Comparison of ENCODE assay signal across 1 cellular context in genomic region chr9:134101623-134102149, GRCh38.
TF ChIP-seq lines count a peak whose summit lies in the region.

No MANE protein-coding gene starts in this region.

TF ChIP-seq in SK-N-SH treated with all-trans-retinoic acid at 6 μM for 48 hours, 23 proteins besides CTCF, POLR2A, EP300 and RAD21 (continued from another document):
- TF ChIP-seq, protein P1, sequence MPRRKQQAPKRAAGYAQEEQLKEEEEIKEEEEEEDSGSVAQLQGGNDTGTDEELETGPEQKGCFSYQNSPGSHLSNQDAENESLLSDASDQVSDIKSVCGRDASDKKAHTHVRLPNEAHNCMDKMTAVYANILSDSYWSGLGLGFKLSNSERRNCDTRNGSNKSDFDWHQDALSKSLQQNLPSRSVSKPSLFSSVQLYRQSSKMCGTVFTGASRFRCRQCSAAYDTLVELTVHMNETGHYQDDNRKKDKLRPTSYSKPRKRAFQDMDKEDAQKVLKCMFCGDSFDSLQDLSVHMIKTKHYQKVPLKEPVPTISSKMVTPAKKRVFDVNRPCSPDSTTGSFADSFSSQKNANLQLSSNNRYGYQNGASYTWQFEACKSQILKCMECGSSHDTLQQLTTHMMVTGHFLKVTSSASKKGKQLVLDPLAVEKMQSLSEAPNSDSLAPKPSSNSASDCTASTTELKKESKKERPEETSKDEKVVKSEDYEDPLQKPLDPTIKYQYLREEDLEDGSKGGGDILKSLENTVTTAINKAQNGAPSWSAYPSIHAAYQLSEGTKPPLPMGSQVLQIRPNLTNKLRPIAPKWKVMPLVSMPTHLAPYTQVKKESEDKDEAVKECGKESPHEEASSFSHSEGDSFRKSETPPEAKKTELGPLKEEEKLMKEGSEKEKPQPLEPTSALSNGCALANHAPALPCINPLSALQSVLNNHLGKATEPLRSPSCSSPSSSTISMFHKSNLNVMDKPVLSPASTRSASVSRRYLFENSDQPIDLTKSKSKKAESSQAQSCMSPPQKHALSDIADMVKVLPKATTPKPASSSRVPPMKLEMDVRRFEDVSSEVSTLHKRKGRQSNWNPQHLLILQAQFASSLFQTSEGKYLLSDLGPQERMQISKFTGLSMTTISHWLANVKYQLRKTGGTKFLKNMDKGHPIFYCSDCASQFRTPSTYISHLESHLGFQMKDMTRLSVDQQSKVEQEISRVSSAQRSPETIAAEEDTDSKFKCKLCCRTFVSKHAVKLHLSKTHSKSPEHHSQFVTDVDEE (CRISPR knock-in tag; IDR thresholded peaks at IDR 0.05) = no peak
- TF ChIP-seq ZNF8 (CRISPR knock-in tag; IDR thresholded peaks at IDR 0.05) = no peak
- TF ChIP-seq SNAI2 (CRISPR knock-in tag; IDR thresholded peaks at IDR 0.05) = no peak
- no peak for TF ChIP-seq ZNF565 (CRISPR knock-in tag; conservative IDR thresholded peaks at IDR 0.05; ENCODE audit: low read depth)
- no peak for TF ChIP-seq ISL1 (CRISPR knock-in tag; IDR thresholded peaks at IDR 0.05)
- no peak for TF ChIP-seq ZFP3 (CRISPR knock-in tag; IDR thresholded peaks at IDR 0.05)
- no peak for TF ChIP-seq ZC3H10 (CRISPR knock-in tag; IDR thresholded peaks at IDR 0.05)
- TF ChIP-seq ESRRG (CRISPR knock-in tag; IDR thresholded peaks at IDR 0.05) = no peak
- no peak for TF ChIP-seq ZNF70 (CRISPR knock-in tag; IDR thresholded peaks at IDR 0.05)
- TF ChIP-seq CSDC2 (CRISPR knock-in tag; IDR thresholded peaks at IDR 0.05) = no peak
- no peak for TF ChIP-seq GLIS3 (CRISPR knock-in tag; IDR thresholded peaks at IDR 0.05)
